Comparison of ENCODE assay signal across 9 cellular contexts in genomic region chr6:165308926-165309731, GRCh38. TPM values are rescaled to one million over a fixed set of nuclear protein-coding genes. Genes with fewer than 3 reads are reported as not detected.
DNase-seq lines count a peak whose midpoint lies in the region; ATAC-seq and TF ChIP-seq lines count a peak whose summit lies in the region.
"Had no signal": no experiment of that assay in that cellular context is flagged by ENCODE, and none has a peak within 500 bp of the region (broad histone marks: within the 10 kb centered on the region; RNA-seq: fewer than 3 reads in every experiment).

Gene C6orf118, minus strand, starts transcription at chr6:165309605. Its CDS starts 19 bp downstream, at chr6:165309586.

- CTCF ChIA-PET in activated CD8-positive, alpha-beta memory T cell treated with anti-CD3 and anti-CD28 coated beads, Interleukin-2, amount 10 ng/mL, durations not matched to agents 7 days and 5 days (lab: Charles Lee), result no interaction called here

- no peaks in the 10 kb centered on the region for H3K9me3 ChIP-seq in BLaER1 treated with 17β-estradiol and CSF1 and Interleukin-3, amounts not matched to agents 10 nM and 100 nM (replicated peaks in 1 of 11)
- no peaks in the 10 kb centered on the region for H3K9me3 ChIP-seq in adrenal gland (replicated peaks in 1 of 3)

- intact Hi-C loops in adrenal gland (cut with DNase I) (no loop called here), CD14-positive monocyte (cut with micrococcal nuclease) (no loop called here)

- H4K20me1 ChIP-seq in BLaER1 treated with 17β-estradiol and CSF1 and Interleukin-3, amounts not matched to agents 10 nM and 100 nM, result no peaks in the 10 kb centered on the region

- peaks cover 9 to 13% (median 10%) of the 10 kb centered on the region in 3 donors for H3K27me3 Mint-ChIP-seq in CD14-positive monocyte (ENCODE audit: low read depth in 3 of 3)
- no peaks in the 10 kb centered on the region for H3K27me3 Mint-ChIP-seq in activated CD8-positive, alpha-beta memory T cell treated with anti-CD3 and anti-CD28 coated beads, Interleukin-2, amount 10 ng/mL, durations not matched to agents 7 days and 5 days

- H3K36me3 Mint-ChIP-seq in CD14-positive monocyte, result no peaks in the 10 kb centered on the region
- H3K36me3 Mint-ChIP-seq in activated CD8-positive, alpha-beta memory T cell treated with anti-CD3 and anti-CD28 coated beads, Interleukin-2, amount 10 ng/mL, durations not matched to agents 7 days and 5 days, result no peaks in the 10 kb centered on the region

- TF ChIP-seq POLR2A in adrenal gland (IDR thresholded peaks at IDR 0.05), result no peak

- H3K4me3 Mint-ChIP-seq in CD14-positive monocyte, result peak within 1 kb of the TSS in 1 of 2 donors; percentile 64
- H3K4me3 Mint-ChIP-seq in activated CD8-positive, alpha-beta memory T cell treated with anti-CD3 and anti-CD28 coated beads, Interleukin-2, amount 10 ng/mL, durations not matched to agents 7 days and 5 days, result no peak within 1 kb of the TSS

- H3K4me3 ChIP-seq in BLaER1 treated with 17β-estradiol and CSF1 and Interleukin-3, amounts not matched to agents 10 nM and 100 nM, result peak within 1 kb of the TSS in 2 of 10 experiments; percentile 21 to 31; a peak in 2 of 20 replicates
- peak within 1 kb of the TSS in 2 of 4 donors; percentile 5 to 43 for H3K4me3 ChIP-seq in adrenal gland

- H3K4me2 ChIP-seq in BLaER1 treated with 17β-estradiol and CSF1 and Interleukin-3, amounts not matched to agents 10 nM and 100 nM, result peak within 1 kb of the TSS; percentile 65 to 75 (median 68)

- peaks cover 0 to 11% (median 1%) of the 10 kb centered on the region in 7 donors for H3K9me3 Mint-ChIP-seq in CD14-positive monocyte
- H3K9me3 Mint-ChIP-seq in activated CD8-positive, alpha-beta memory T cell treated with anti-CD3 and anti-CD28 coated beads, Interleukin-2, amount 10 ng/mL, durations not matched to agents 7 days and 5 days (ENCODE audit: low read depth), result no peaks in the 10 kb centered on the region

- TF ChIP-seq CTCF in adrenal gland (IDR thresholded peaks at IDR 0.05) (no peak), CD14-positive monocyte (IDR thresholded peaks at IDR 0.05) (no peak)

- ATAC-seq in GM19455 (IDR thresholded peaks at IDR 0.05; ENCODE audit: unreplicated experiment), result no peak
- no peak for ATAC-seq in activated CD8-positive, alpha-beta memory T cell treated with anti-CD3 and anti-CD28 coated beads, Interleukin-2, amount 10 ng/mL, durations not matched to agents 7 days and 5 days

- no peaks in the 10 kb centered on the region for H3K36me3 ChIP-seq in BLaER1 treated with 17β-estradiol and CSF1 and Interleukin-3, amounts not matched to agents 10 nM and 100 nM
- no peaks in the 10 kb centered on the region for H3K36me3 ChIP-seq in adrenal gland (replicated peaks in 1 of 2)

- H3K9ac ChIP-seq in BLaER1 treated with 17β-estradiol and CSF1 and Interleukin-3, amounts not matched to agents 10 nM and 100 nM, result peak within 1 kb of the TSS in 1 of 11 experiments; percentile 26; a peak in 2 of 22 replicates

- peak; percentile 60 for DNase-seq in NCI-H1048 (lab: John Stamatoyannopoulos, UW)
- DNase-seq in adrenal gland, result peak in 6 of 7 donors; percentile 16 to 55 (median 22)
- peak; percentile 6 to 46 for DNase-seq in hippocampal formation (lab: John Stamatoyannopoulos, UW)
- peak; percentile 39 for DNase-seq in putamen (ENCODE audit: low spot score)
- no peak for DNase-seq in CD14-positive monocyte (ENCODE audit: low spot score)
- no peak for DNase-seq in activated CD8-positive, alpha-beta memory T cell treated with anti-CD3 and anti-CD28 coated beads, Interleukin-2, amount 10 ng/mL, durations not matched to agents 7 days and 5 days

- H3K27ac Mint-ChIP-seq in CD14-positive monocyte, result no peak within 1 kb of the TSS
- no peak within 1 kb of the TSS for H3K27ac Mint-ChIP-seq in activated CD8-positive, alpha-beta memory T cell treated with anti-CD3 and anti-CD28 coated beads, Interleukin-2, amount 10 ng/mL, durations not matched to agents 7 days and 5 days

- H3K27me3 ChIP-seq in BLaER1 treated with 17β-estradiol and CSF1 and Interleukin-3, amounts not matched to agents 10 nM and 100 nM, result no peaks in the 10 kb centered on the region
- no peaks in the 10 kb centered on the region for H3K27me3 ChIP-seq in adrenal gland

- H3K4me1 Mint-ChIP-seq in CD14-positive monocyte, result no peaks in the 10 kb centered on the region
- H3K4me1 Mint-ChIP-seq in activated CD8-positive, alpha-beta memory T cell treated with anti-CD3 and anti-CD28 coated beads, Interleukin-2, amount 10 ng/mL, durations not matched to agents 7 days and 5 days, result no peaks in the 10 kb centered on the region

- WGBS in adrenal gland, 4 donors, result 5 to 9% (median 7%) methylated on average over 29 to 35 of the region's 35 CpGs

- no peak within 1 kb of the TSS; a peak in 1 of 22 replicates for H3K27ac ChIP-seq in BLaER1 treated with 17β-estradiol and CSF1 and Interleukin-3, amounts not matched to agents 10 nM and 100 nM
- H3K27ac ChIP-seq in adrenal gland, result no peak within 1 kb of the TSS

- peaks cover 0 to 8% (median 6%) of the 10 kb centered on the region in 10 experiments; a peak in 18 of 20 replicates for H3K4me1 ChIP-seq in BLaER1 treated with 17β-estradiol and CSF1 and Interleukin-3, amounts not matched to agents 10 nM and 100 nM
- H3K4me1 ChIP-seq in adrenal gland (replicated peaks in 1 of 2), result peaks cover 0 to 5% of the 10 kb centered on the region in 2 donors

RNA-seq across cellular contexts. Expression of gene C6orf118, which starts in this region (rescaled TPM):
- total RNA-seq in adrenal gland, result not detected
- not detected for polyA plus RNA-seq in adrenal gland
- not detected for polyA plus RNA-seq in CD14-positive monocyte
- total RNA-seq in activated CD8-positive, alpha-beta memory T cell treated with anti-CD3 and anti-CD28 coated beads, Interleukin-2, amount 10 ng/mL, durations not matched to agents 7 days and 5 days, result not detected
- polyA plus RNA-seq: adipose tissue had no signal

Comparison
In these comparisons a context has a peak if more than half of its experiments do, and no peak if none do; other contexts are left out.
1. Peak in DNase-seq in adrenal gland; RNA of the gene not detected or under 1 TPM.
2. DNase-seq: peak in NCI-H1048 (single experiment), hippocampal formation (2 of 2) and putamen (single experiment); none in CD14-positive monocyte (single experiment) and activated CD8-positive, alpha-beta memory T cell treated with anti-CD3 and anti-CD28 coated beads, Interleukin-2, amount 10 ng/mL, durations not matched to agents 7 days and 5 days (single experiment).